Comparison of ENCODE assay signal across 1 cellular context in genomic region chr11:19711911-19712280, GRCh38.
TF ChIP-seq lines count a peak whose summit lies in the region.

No MANE protein-coding gene starts in this region.

TF ChIP-seq in GM23338, 12 proteins besides CTCF, POLR2A, EP300 and RAD21 (continued from another document):
- no peak for TF ChIP-seq ZNF462 (CRISPR knock-in tag; IDR thresholded peaks at IDR 0.05)
- no peak for TF ChIP-seq EZH2phosphoT487 (IDR thresholded peaks at IDR 0.05; ENCODE audit: unreplicated experiment)
- TF ChIP-seq JUNB (IDR thresholded peaks at IDR 0.05; ENCODE audit: unreplicated experiment), result no peak
- no peak for TF ChIP-seq STAT1 (IDR thresholded peaks at IDR 0.05; ENCODE audit: unreplicated experiment)
- no peak for TF ChIP-seq NANOG (IDR thresholded peaks at IDR 0.05; ENCODE audit: borderline replicate concordance)
